ENCODE assay signal across 8 cellular contexts in genomic region chr3:53162672-53163458, GRCh38. TPM values are rescaled to one million over a fixed set of nuclear protein-coding genes. Genes with fewer than 3 reads are reported as not detected.
DNase-seq lines count a peak whose midpoint lies in the region; ATAC-seq and TF ChIP-seq lines count a peak whose summit lies in the region.

No MANE protein-coding gene starts in this region.

- BruUV-seq in IMR-90 (replicated peaks; lab: Mats Ljungman, UMichigan): no TSS peak

- peak overlapping the region; percentile 90; the same call in 1 of the 2 replicates for H2AK5ac ChIP-seq in IMR-90 (ENCODE audit: low read depth, low read length)

- TF ChIP-seq POLR2A in GM18526 (IDR thresholded peaks at IDR 0.05; ENCODE audit: extremely low read depth, insufficient read length): peak; percentile 41
- no peak for TF ChIP-seq POLR2A in IMR-90 (IDR thresholded peaks at IDR 0.05; ENCODE audit: low read depth, low read length)

- H3K9me1 ChIP-seq in IMR-90 (ENCODE audit: insufficient read depth, low read length): peaks cover 26% of the 10 kb centered on the region

- H3K79me1 ChIP-seq in IMR-90 (ENCODE audit: low read depth in 1 of 2, low read length in 2 of 2): peaks cover 22 to 49% of the 10 kb centered on the region in 2 experiments; a peak in 3 of 4 replicates

- peak overlapping the region; percentile 99 for H3K4me3 ChIP-seq in IMR-90 (ENCODE audit: insufficient read depth, low read depth, low read length)
- peak overlapping the region; percentile 61 for H3K4me3 ChIP-seq in iPS-15b (ENCODE audit: low read depth, low read length)

- ATAC-seq in IMR-90 (ENCODE audit: low read depth): no peak

- no peak overlapping the region for H4K91ac ChIP-seq in IMR-90 (ENCODE audit: insufficient read depth, low read depth, low read length)

- peaks cover 13% of the 10 kb centered on the region; the same call in 1 of the 2 replicates for H4K20me1 ChIP-seq in IMR-90 (ENCODE audit: insufficient read depth, low read length)

- H4K8ac ChIP-seq in IMR-90 (ENCODE audit: low read depth in 2 of 2, low read length in 2 of 2): peak overlapping the region in 1 of 2 experiments; percentile 44; a peak in 2 of 4 replicates

- no peak overlapping the region for H2BK20ac ChIP-seq in IMR-90 (ENCODE audit: low read depth, low read length)

- H2AFZ ChIP-seq in IMR-90 (replicated peaks; ENCODE audit: low read length, poor library complexity): peak overlapping the region; percentile 84

- intact Hi-C loops in IMR-90 (cut with micrococcal nuclease): no loop called here

- H3K23ac ChIP-seq in IMR-90 (ENCODE audit: low read depth, low read length): peak overlapping the region; percentile 63

- H3K36me3 ChIP-seq in IMR-90 (ENCODE audit: control insufficient read depth, insufficient read depth, low read length) (0 out of 2 replicates have a peak, but pooled peaks cover 2% of the 10 kb centered on the region), iPS-15b (ENCODE audit: control insufficient read depth, insufficient read depth, low read length) (peaks cover 5% of the 10 kb centered on the region)

- POLR2A ChIA-PET in IMR-90 (lab: Charles Lee; ENCODE audit: unreplicated experiment): no interaction called here

- TF ChIP-seq CTCF in IMR-90 (conservative IDR thresholded peaks at IDR 0.05; ENCODE audit: low read depth, low read length): no peak

- no peak overlapping the region for H2BK120ac ChIP-seq in IMR-90 (ENCODE audit: low read depth, low read length)

- DNase-seq in IMR-90 (no peak), SHP77 (lab: John Stamatoyannopoulos, UW) (no peak), GDM1 (lab: John Stamatoyannopoulos, UW) (no peak), cerebellum (ENCODE audit: low spot score) (no peak)
- peak; percentile 32 for DNase-seq in activated effector memory CD4-positive, alpha-beta T cell treated with Interleukin-2 at 50 U/mL for 16 hours
- DNase-seq in stimulated activated CD8-positive, alpha-beta memory T cell treated with anti-CD3 and anti-CD28 coated beads, Interleukin-2, amount 100 ng/mL, for 48 hours (ENCODE audit: low read depth in 2 of 2): peak; percentile 15 to 18

- no peak overlapping the region for H4K5ac ChIP-seq in IMR-90 (ENCODE audit: low read depth, low read length)

- H3K9me3 ChIP-seq in IMR-90 (ENCODE audit: control insufficient read depth, insufficient read depth, low read length) (no peaks in the 10 kb centered on the region), iPS-15b (ENCODE audit: control insufficient read depth, insufficient read depth, low read length) (no peaks in the 10 kb centered on the region)

- H3K4ac ChIP-seq in IMR-90 (ENCODE audit: low read depth, low read length): peak overlapping the region; percentile 69

- H3K4me1 ChIP-seq in IMR-90 (ENCODE audit: control insufficient read depth, insufficient read depth, low read length) (peaks cover 29% of the 10 kb centered on the region), iPS-15b (ENCODE audit: control insufficient read depth, insufficient read depth, low read length) (peaks cover 20% of the 10 kb centered on the region)

- in situ Hi-C loops in IMR-90 (cut with MboI; ENCODE audit: low sequenced_read_pairs): no loop called here

- H3K27ac ChIP-seq in IMR-90 (ENCODE audit: insufficient read depth, low read length): no peak overlapping the region

- TF ChIP-seq RAD21 in IMR-90 (IDR thresholded peaks at IDR 0.05; ENCODE audit: low read length): no peak

- H3K27me3 ChIP-seq in IMR-90 (ENCODE audit: control insufficient read depth, insufficient read depth, low read length) (peaks cover 2% of the 10 kb centered on the region; the same call in 1 of the 2 replicates), iPS-15b (ENCODE audit: control insufficient read depth, insufficient read depth, low read length) (peaks cover 12% of the 10 kb centered on the region)

- peak overlapping the region; percentile 92 for H2AK9ac ChIP-seq in IMR-90 (replicated peaks; ENCODE audit: low read depth, low read length, poor library complexity)

- H3K14ac ChIP-seq in IMR-90 (replicated peaks; ENCODE audit: low read depth, low read length): peak overlapping the region; percentile 27

- no peak overlapping the region for H2BK15ac ChIP-seq in IMR-90 (ENCODE audit: low read depth, low read length)

- dilution Hi-C loops in IMR-90 (cut with HindIII; ENCODE audit: low sequenced_read_pairs, unreplicated experiment): no loop called here

- peak overlapping the region; percentile 60 for H3K4me2 ChIP-seq in IMR-90 (ENCODE audit: low read depth, low read length)

- no peak overlapping the region for H3K56ac ChIP-seq in IMR-90 (ENCODE audit: extremely low read depth, insufficient read depth, low read length)

- CTCF ChIA-PET in IMR-90 (lab: Yijun Ruan, JAX): no interaction called here

- no peak overlapping the region for H2BK5ac ChIP-seq in IMR-90 (ENCODE audit: low read depth, low read length, poor library complexity, severe bottlenecking)

- H3K9ac ChIP-seq in IMR-90 (ENCODE audit: low read depth, low read length) (no peak overlapping the region), iPS-15b (ENCODE audit: low read depth, low read length) (no peak overlapping the region)

- no peak overlapping the region for H3K18ac ChIP-seq in IMR-90 (ENCODE audit: low read depth, low read length)

- 68% methylated on average over 7 of the region's 12 CpGs; no CpG with 5 or more reads in 1 of the 2 experiments for WGBS in IMR-90 (ENCODE audit: extremely low coverage in 2 of 2, insufficient read length in 1 of 2), 2 experiments

TF ChIP-seq in IMR-90, 13 proteins besides CTCF, POLR2A, EP300 and RAD21:
- TF ChIP-seq MAZ (IDR thresholded peaks at IDR 0.05; ENCODE audit: borderline replicate concordance, low read depth, low read length) (no peak), MAFK (IDR thresholded peaks at IDR 0.05; ENCODE audit: low read depth, low read length) (no peak), USF2 (IDR thresholded peaks at IDR 0.05; ENCODE audit: low read depth, low read length) (no peak), NFE2L2 (IDR thresholded peaks at IDR 0.05; ENCODE audit: low read depth, low read length) (no peak)
- TF ChIP-seq, protein P1, sequence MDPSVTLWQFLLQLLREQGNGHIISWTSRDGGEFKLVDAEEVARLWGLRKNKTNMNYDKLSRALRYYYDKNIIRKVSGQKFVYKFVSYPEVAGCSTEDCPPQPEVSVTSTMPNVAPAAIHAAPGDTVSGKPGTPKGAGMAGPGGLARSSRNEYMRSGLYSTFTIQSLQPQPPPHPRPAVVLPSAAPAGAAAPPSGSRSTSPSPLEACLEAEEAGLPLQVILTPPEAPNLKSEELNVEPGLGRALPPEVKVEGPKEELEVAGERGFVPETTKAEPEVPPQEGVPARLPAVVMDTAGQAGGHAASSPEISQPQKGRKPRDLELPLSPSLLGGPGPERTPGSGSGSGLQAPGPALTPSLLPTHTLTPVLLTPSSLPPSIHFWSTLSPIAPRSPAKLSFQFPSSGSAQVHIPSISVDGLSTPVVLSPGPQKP (IDR thresholded peaks at IDR 0.05; ENCODE audit: borderline replicate concordance, low read depth, low read length): no peak

RNA-seq across cellular contexts. Expression of gene PRKCD, which starts 1.9 kb away (rescaled TPM):
- total RNA-seq in IMR-90 (2012; rRNA removed) (3.3 and 4.3 TPM in 2 replicates), cerebellum (0.73 TPM)
- polyA plus RNA-seq in IMR-90 (2012; rRNA removed): 19.0 TPM in 2 replicates
- polyA plus RNA-seq in IMR-90 (2012; cell fraction: cytosol; rRNA removed): 17.1 and 19.0 TPM in 2 replicates
- 26.5 and 37.5 TPM in 2 replicates for polyA plus RNA-seq in IMR-90 (2012; cell fraction: nucleus; rRNA removed; ENCODE audit: low replicate concordance)

RNA-seq across cellular contexts. Expression of gene RFT1, which starts 32.6 kb away (rescaled TPM):
- total RNA-seq in IMR-90 (2012; rRNA removed) (23.5 and 28.6 TPM in 2 replicates), cerebellum (12.1 TPM)
- 11.6 and 14.5 TPM in 2 replicates for polyA plus RNA-seq in IMR-90 (2012; rRNA removed)
- polyA plus RNA-seq in IMR-90 (2012; cell fraction: cytosol; rRNA removed): 10.2 and 10.4 TPM in 2 replicates
- 8.4 and 10.0 TPM in 2 replicates for polyA plus RNA-seq in IMR-90 (2012; cell fraction: nucleus; rRNA removed; ENCODE audit: low replicate concordance)

Comparison
In these comparisons a context has a peak if more than half of its experiments do, and no peak if none do; other contexts are left out.
1. DNase-seq: peak in activated effector memory CD4-positive, alpha-beta T cell treated with Interleukin-2 at 50 U/mL for 16 hours (single experiment) and stimulated activated CD8-positive, alpha-beta memory T cell treated with anti-CD3 and anti-CD28 coated beads, Interleukin-2, amount 100 ng/mL, for 48 hours (2 of 2); none in IMR-90 (single experiment), SHP77 (0 of 2), GDM1 (single experiment) and cerebellum (single experiment).